8 cellular contexts compared by ENCODE assay signal in the genomic region with DNA sequence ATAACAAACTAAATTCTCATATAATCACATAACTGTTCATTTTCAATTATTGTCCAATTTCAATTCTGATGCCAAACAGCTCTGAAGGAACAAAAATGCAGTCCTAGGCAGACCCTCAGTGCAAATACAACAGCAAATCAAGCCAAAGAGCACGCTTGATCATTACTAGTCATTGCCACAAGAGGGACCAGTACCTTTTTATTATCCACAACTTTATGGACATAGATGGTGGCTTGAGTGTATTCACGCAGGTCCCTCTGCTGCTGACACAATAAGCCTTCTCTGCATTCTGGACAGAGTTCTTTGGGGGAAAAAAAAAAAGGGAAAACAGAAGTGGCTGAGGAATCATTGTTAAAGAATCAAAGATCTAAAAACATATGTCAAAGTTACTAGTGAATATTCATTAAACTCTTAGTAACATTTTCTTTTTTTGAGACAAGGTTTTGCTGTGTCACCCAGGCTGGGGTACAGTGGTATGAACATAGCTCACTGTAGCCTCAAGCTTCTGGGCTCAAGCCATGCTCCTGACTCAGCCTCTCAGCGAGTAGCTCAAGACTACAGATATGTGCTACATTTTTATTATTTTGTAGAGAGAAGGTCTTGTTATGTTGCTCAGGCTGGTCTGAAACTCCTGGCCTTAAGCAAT. TPM values are rescaled to one million over a fixed set of nuclear protein-coding genes. Genes with fewer than 3 reads are reported as not detected.
DNase-seq lines count a peak whose midpoint lies in the region; ATAC-seq and TF ChIP-seq lines count a peak whose summit lies in the region.

No MANE protein-coding gene starts in this region.

- DNase-seq in ELR (ENCODE audit: low read depth) = peak; percentile 58
- DNase-seq in KBM-7 = peak; percentile 50
- DNase-seq in WERI-Rb-1 = peak; percentile 13
- peak; percentile 25 for DNase-seq in kidney glomerular epithelial cell (lab: John Stamatoyannopoulos, UW)
- DNase-seq in omental fat pad (ENCODE audit: low spot score) = no peak

- no peak overlapping the region for H3K4me3 ChIP-seq in WERI-Rb-1 (ENCODE audit: low read depth, low read length)

- peak; percentile 53; the same call in 1 of the 2 replicates for TF ChIP-seq CTCF in WERI-Rb-1 (IDR thresholded peaks at IDR 0.05; ENCODE audit: low read depth, low read length)
- TF ChIP-seq CTCF in omental fat pad (IDR thresholded peaks at IDR 0.05) = no peak

- no peaks in the 10 kb centered on the region for H3K9me3 ChIP-seq in WERI-Rb-1 (ENCODE audit: severe bottlenecking)

- ATAC-seq in HG03039 (IDR thresholded peaks at IDR 0.05; ENCODE audit: unreplicated experiment) (no peak), GM21619 (IDR thresholded peaks at IDR 0.05; ENCODE audit: unreplicated experiment) (no peak), HG02870 (IDR thresholded peaks at IDR 0.05; ENCODE audit: unreplicated experiment) (no peak), omental fat pad (ENCODE audit: low FRiP score) (no peak)

- in situ Hi-C loops in KBM-7 (cut with MboI; ENCODE audit: low pct_unique_long_range_greater_than_20kb, low sequenced_read_pairs) = no loop called here

- peaks cover 46% of the 10 kb centered on the region for H3K36me3 ChIP-seq in WERI-Rb-1

- H3K27me3 ChIP-seq in WERI-Rb-1 (ENCODE audit: insufficient read depth, low read depth, severe bottlenecking) = no peaks in the 10 kb centered on the region

- no peak overlapping the region for H3K27ac ChIP-seq in WERI-Rb-1

RNA-seq across cellular contexts. Expression of a gene that starts 34.3 kb away (rescaled TPM):
- under 1 TPM in 3 of 4 donors, not detected in 1; 0.36 to 0.74 (median 0.38) TPM for total RNA-seq in omental fat pad
